In the genomic region with DNA sequence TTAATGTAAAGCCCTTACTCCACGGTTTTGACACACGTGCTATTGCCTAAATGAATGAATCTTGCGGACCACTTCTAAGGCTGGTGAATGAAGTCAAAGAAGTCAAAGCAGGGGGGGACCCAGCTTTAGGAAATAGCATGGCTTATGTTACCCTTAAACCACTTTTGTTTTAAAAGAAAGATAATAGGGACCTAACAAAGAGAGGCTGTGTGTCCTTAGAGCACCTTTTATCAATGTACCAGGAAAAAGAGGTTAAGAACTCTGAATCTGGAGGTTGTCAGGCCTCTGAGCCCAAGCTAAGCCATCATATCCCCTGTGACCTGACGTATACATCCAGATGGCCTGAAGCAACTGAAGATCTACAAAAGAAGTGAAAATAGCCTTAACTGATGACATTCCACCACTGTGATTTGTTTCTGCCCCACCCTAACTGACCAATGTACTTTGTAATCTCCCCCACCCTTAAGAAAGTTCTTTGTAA, we compare ENCODE assay signal across 8 cellular contexts. TPM values are rescaled to one million over a fixed set of nuclear protein-coding genes. Genes with fewer than 3 reads are reported as not detected.
A peak's percentile ranks its signal among the peaks of the same experiment; 100 is the strongest.
DNase-seq lines count a peak whose midpoint lies in the region; ATAC-seq and TF ChIP-seq lines count a peak whose summit lies in the region.
"Not testable (repeated sequence)": the region's sequence is repeated elsewhere in the genome, so short reads cannot be mapped to it uniquely, and the experiment has no call there.

No MANE protein-coding gene starts in this region.

- H3K9me3 ChIP-seq in HCT116 (ENCODE audit: control insufficient read depth in 1 of 2, insufficient read depth in 1 of 2, low read depth in 1 of 2, low read length in 2 of 2); mammary epithelial cell (replicated peaks; ENCODE audit: insufficient read depth, low read length); mesodermal cell (ENCODE audit: control insufficient read depth, low read length); thoracic aorta: not testable (repeated sequence)

- not testable (repeated sequence) for H3K27me3 ChIP-seq in HCT116 (ENCODE audit: insufficient read depth, low read length); mammary epithelial cell (ENCODE audit: insufficient read depth, low read length); thoracic aorta (replicated peaks; ENCODE audit: insufficient read depth)

- H3K4me1 ChIP-seq in HCT116 (ENCODE audit: control insufficient read depth in 1 of 2, insufficient read depth in 2 of 2, low read length in 2 of 2) (peaks cover 24 to 63% of the 10 kb centered on the region in 2 experiments), mammary epithelial cell (ENCODE audit: insufficient read depth, low read length) (peaks cover 59% of the 10 kb centered on the region), mesodermal cell (ENCODE audit: control insufficient read depth, insufficient read depth, low read length, poor library complexity, severe bottlenecking) (peaks cover 50% of the 10 kb centered on the region), thoracic aorta (ENCODE audit: control insufficient read depth in 1 of 2, low read depth in 2 of 2) (peaks cover 14 to 34% of the 10 kb centered on the region in 2 donors)

- peak overlapping the region; percentile 45 for H3K4me2 ChIP-seq in HCT116 (ENCODE audit: low read length)
- H3K4me2 ChIP-seq in mammary epithelial cell (ENCODE audit: insufficient read depth, low read depth, low read length), result peak overlapping the region; percentile 79

- H3K4me1 Mint-ChIP-seq in activated T-cell treated with anti-CD3 and anti-CD28 coated beads, Interleukin-2, amount 50 U/mL, for 24 hours (ENCODE audit: low read depth), result peaks cover 55% of the 10 kb centered on the region

- H3K36me3 Mint-ChIP-seq in activated T-cell treated with anti-CD3 and anti-CD28 coated beads, Interleukin-2, amount 50 U/mL, for 24 hours (ENCODE audit: low read depth), result not testable (repeated sequence)

- H3K36me3 ChIP-seq in HCT116 (ENCODE audit: control insufficient read depth in 1 of 2, insufficient read depth in 2 of 2, low read length in 2 of 2); mammary epithelial cell (ENCODE audit: insufficient read depth, low read length); mesodermal cell (ENCODE audit: control insufficient read depth, insufficient read depth, low read length); thoracic aorta: not testable (repeated sequence)

- H3K27ac Mint-ChIP-seq in activated T-cell treated with anti-CD3 and anti-CD28 coated beads, Interleukin-2, amount 50 U/mL, for 24 hours, result peak overlapping the region; percentile 48

- WGBS in mammary epithelial cell (ENCODE audit: low coverage, missing lambda C conversion rate), result 44% methylated on average over 4 of the region's 4 CpGs
- 69 to 75% methylated on average over 3 of the region's 4 CpGs for WGBS in mesodermal cell (ENCODE audit: insufficient coverage in 2 of 2), 2 experiments

- TF ChIP-seq RAD21 in HCT116 (IDR thresholded peaks at IDR 0.05; ENCODE audit: low read depth), result not testable (repeated sequence)

- H3K4me3 ChIP-seq in HCT116 (replicated peaks in 1 of 2; ENCODE audit: low read depth in 1 of 2, low read length in 2 of 2) (peak overlapping the region in 1 of 2 experiments; percentile 29; a peak in 2 of 4 replicates), mammary epithelial cell (replicated peaks in 1 of 3; ENCODE audit: insufficient read depth in 1 of 3, low read depth in 2 of 3, low read length in 3 of 3) (peak overlapping the region in 1 of 3 experiments; percentile 32), mesodermal cell (ENCODE audit: extremely low read depth, insufficient read depth, low read length, poor library complexity, severe bottlenecking) (peak overlapping the region; percentile 9)
- not testable (repeated sequence) for H3K4me3 ChIP-seq in thoracic aorta

- H3K27ac ChIP-seq in HCT116 (ENCODE audit: low read depth, low read length) (peak overlapping the region; percentile 23; the same call in 1 of the 2 replicates), RWPE1 (peak overlapping the region; percentile 95), mammary epithelial cell (ENCODE audit: insufficient read depth, low read depth, low read length) (peak overlapping the region; percentile 96), mesodermal cell (ENCODE audit: low read depth, low read length, severe bottlenecking) (peak overlapping the region; percentile 98), thoracic aorta (peak overlapping the region; percentile 74 to 83)

- DNase-seq in ACHN (peak; percentile 11), RWPE1 (ENCODE audit: low spot score) (peak; percentile 5), fibroblast of peridontal ligament (ENCODE audit: extremely low read depth) (peak; percentile 48)
- DNase-seq in HCT116 (ENCODE audit: low read depth, low spot score); activated T-cell treated with anti-CD3 and anti-CD28 coated beads, Interleukin-2, amount 50 U/mL, for 24 hours; mammary epithelial cell; thoracic aorta (ENCODE audit: low spot score): not testable (repeated sequence)

- H3K4me3 Mint-ChIP-seq in activated T-cell treated with anti-CD3 and anti-CD28 coated beads, Interleukin-2, amount 50 U/mL, for 24 hours, result not testable (repeated sequence)

- in situ Hi-C loops in ACHN (cut with HindIII; ENCODE audit: low pct_ligation_motif_present, low pct_unique_long_range_greater_than_20kb, low sequenced_read_pairs); mammary epithelial cell (cut with MboI; ENCODE audit: low sequenced_read_pairs in 2 of 2): not testable (repeated sequence)

- POLR2A ChIA-PET in HCT116 (lab: Charles Lee), result interaction anchor here (1.0 to 1.4 kb wide), 3 partner anchors 46 to 61 kb away, joined by 3 to 5 read pairs (median 4); a partner anchor contains a TSS
- POLR2A ChIA-PET in RWPE1 (lab: Yijun Ruan, JAX; ENCODE audit: low non-redundant PET), result not testable (repeated sequence)

- H2AFZ ChIP-seq in HCT116 (ENCODE audit: low read depth, low read length, poor library complexity, severe bottlenecking); mammary epithelial cell (ENCODE audit: low read depth, low read length): not testable (repeated sequence)

- H3K9me2 ChIP-seq in HCT116 (ENCODE audit: insufficient read depth), result not testable (repeated sequence)

- not testable (repeated sequence) for H3K9me3 Mint-ChIP-seq in activated T-cell treated with anti-CD3 and anti-CD28 coated beads, Interleukin-2, amount 50 U/mL, for 24 hours

- H3K79me2 ChIP-seq in HCT116 (ENCODE audit: insufficient read depth, low read length); mammary epithelial cell (ENCODE audit: insufficient read depth, low read length): not testable (repeated sequence)

- RAD21 ChIA-PET in HCT116 (lab: Charles Lee; ENCODE audit: low non-redundant PET in 1 of 2, low total read pairs in 2 of 2, uncharacterized antibody in 2 of 2, unreplicated experiment in 2 of 2), result not testable (repeated sequence)

- H3K9ac ChIP-seq in HCT116 (ENCODE audit: low read length) (peak overlapping the region; percentile 36), mammary epithelial cell (ENCODE audit: insufficient read depth, low read length) (peak overlapping the region; percentile 80)

- intact Hi-C loops in HCT116 (cut with micrococcal nuclease) (loop anchor here (5.0 kb wide), 1 partner anchor 42 kb away; no protein-coding TSS in a partner anchor), mammary epithelial cell (cut with micrococcal nuclease) (loop anchor here (1.0 to 5.0 kb wide), 2 partner anchors 43 to 188 kb away; a partner anchor contains a TSS)

- H3K27me3 Mint-ChIP-seq in activated T-cell treated with anti-CD3 and anti-CD28 coated beads, Interleukin-2, amount 50 U/mL, for 24 hours, result not testable (repeated sequence)

- not testable (repeated sequence) for H4K20me1 ChIP-seq in HCT116 (ENCODE audit: insufficient read depth); mammary epithelial cell (ENCODE audit: insufficient read depth, low read length)

- BruUV-seq in HCT116 (replicated peaks; lab: Mats Ljungman, UMichigan), result TSS peak; percentile 89
- TSS peak; percentile 55 for BruUV-seq in mammary epithelial cell (replicated peaks; lab: Mats Ljungman, UMichigan)

- not testable (repeated sequence) for TF ChIP-seq CTCF in HCT116 (IDR thresholded peaks at IDR 0.05 in 2 of 3, conservative IDR thresholded peaks at IDR 0.05 in 1 of 3; ENCODE audit: borderline replicate concordance in 1 of 3, insufficient read depth in 1 of 3, low read depth in 2 of 3, low read length in 2 of 3); RWPE1 (conservative IDR thresholded peaks at IDR 0.05; ENCODE audit: low read depth); mammary epithelial cell (conservative IDR thresholded peaks at IDR 0.05 in 1 of 2, IDR thresholded peaks at IDR 0.05 in 1 of 2; ENCODE audit: extremely low read depth in 1 of 2, insufficient read depth in 1 of 2, low read depth in 1 of 2, low read length in 2 of 2); thoracic aorta (IDR thresholded peaks at IDR 0.05)

- ATAC-seq in HCT116, result peak; percentile 30
- not testable (repeated sequence) for ATAC-seq in thoracic aorta (ENCODE audit: insufficient number of reproducible peaks, low FRiP score, low read depth)

- not testable (repeated sequence) for TF ChIP-seq POLR2A in HCT116 (IDR thresholded peaks at IDR 0.05; ENCODE audit: borderline replicate concordance, extremely low read depth, insufficient read depth, insufficient read length)

- dilution Hi-C loops in mammary epithelial cell (cut with HindIII; ENCODE audit: low sequenced_read_pairs), result loop anchor here (5.0 to 10.0 kb wide), 2 partner anchors 42 to 241 kb away; a partner anchor contains a TSS

- CTCF ChIA-PET in HCT116 (lab: Charles Lee); mammary epithelial cell (lab: Charles Lee; ENCODE audit: low non-redundant PET): not testable (repeated sequence)
- CTCF ChIA-PET in RWPE1 (lab: Yijun Ruan, JAX), result interaction anchor here (0.7 kb wide), 1 partner anchor 153 kb away, joined by 3 read pairs; no protein-coding TSS in a partner anchor

RNA-seq across cellular contexts. Expression of a gene that starts 45.8 kb away (rescaled TPM):
- total RNA-seq in HCT116 (2021; ENCODE audit: unreplicated experiment) (68.2 TPM), mammary epithelial cell (100 to 1,000 TPM in 1 of 2 donors, 10 to 100 TPM in 1; 74.2 to 228 TPM), thoracic aorta (10 to 100 TPM; 47.4 to 57.4 TPM)
- polyA plus RNA-seq in HCT116 (2012), result 86.0 and 100 TPM in 2 replicates
- polyA plus RNA-seq in mammary epithelial cell, result 148 TPM
- polyA minus RNA-seq in mammary epithelial cell, result 174 TPM
- polyA plus RNA-seq in mesodermal cell (2013, experiment 1 of 2), result 17.1 TPM
- polyA plus RNA-seq in mesodermal cell (2013, experiment 2 of 2), result 19.3 TPM

Comparison
In these comparisons a context has a peak if more than half of its experiments do, and no peak if none do; other contexts are left out.
1. H3K27ac ChIP-seq: peak in every context shown above with its lines; median percentile 98 in mesodermal cell; 96 in mammary epithelial cell; 95 in RWPE1; 78 in thoracic aorta; 23 in HCT116.